ENCODE assay signal across 28 cellular contexts in genomic region chr2:168782271-168782670, GRCh38. TPM values are rescaled to one million over a fixed set of nuclear protein-coding genes. Genes with fewer than 3 reads are reported as not detected.
"Had no signal": no experiment of that assay in that cellular context is flagged by ENCODE, and none has a peak within 500 bp of the region (broad histone marks: within the 10 kb centered on the region; RNA-seq: fewer than 3 reads in every experiment).

No MANE protein-coding gene starts in this region.

- ATAC-seq: effector memory CD8-positive, alpha-beta T cell; esophagus mucosa; gastrocnemius medialis; heart right ventricle; left cardiac atrium; left lung; left ventricle myocardium superior; lower lobe of right lung; mucosa of descending colon had no signal

- H3K4me1 ChIP-seq: colonic mucosa, gastrocnemius medialis, left lung had no signal

- H3K4me3 ChIP-seq: colonic mucosa, esophagus squamous epithelium, gastrocnemius medialis, heart right ventricle, left lung, lower lobe of right lung, mucosa of descending colon had no signal

- H3K9me3 Mint-ChIP-seq: dendritic cell treated with granulocyte-macrophage colony-stimulating factor and Interleukin-4, amounts not matched to agents 40 ng/mL and 50 ng/mL, for 4 days; effector memory CD8-positive, alpha-beta T cell; endodermal cell had no signal

- H3K27ac ChIP-seq: colonic mucosa, epithelial cell of prostate, esophagus squamous epithelium, gastrocnemius medialis, heart right ventricle, left lung, lower lobe of right lung had no signal

- DNase-seq: colonic mucosa; cortex of kidney; effector CD8-positive, alpha-beta T cell; effector memory CD8-positive, alpha-beta T cell; endodermal cell; esophagus squamous epithelium; foreskin fibroblast; foreskin melanocyte; gastrocnemius medialis; glutamatergic neuron; head of caudate nucleus; heart right ventricle; hippocampal formation; left cardiac atrium; left lung; left ventricle myocardium superior; lower lobe of right lung; mesenchymal stem cell; mucosa of descending colon; naive B cell had no signal

- H3K27ac Mint-ChIP-seq: dendritic cell treated with granulocyte-macrophage colony-stimulating factor and Interleukin-4, amounts not matched to agents 40 ng/mL and 50 ng/mL, for 4 days; effector memory CD8-positive, alpha-beta T cell; endodermal cell; mesothelial cell of epicardium; naive B cell had no signal

- H3K27me3 Mint-ChIP-seq: dendritic cell treated with granulocyte-macrophage colony-stimulating factor and Interleukin-4, amounts not matched to agents 40 ng/mL and 50 ng/mL, for 4 days; effector memory CD8-positive, alpha-beta T cell; naive B cell had no signal

- FAIRE-seq: endometrium, islet of Langerhans, keratinocyte had no signal

- H3K9me3 ChIP-seq: colonic mucosa, esophagus squamous epithelium, gastrocnemius medialis, heart right ventricle, left lung, lower lobe of right lung, mucosa of descending colon had no signal

- H3K36me3 Mint-ChIP-seq: naive B cell had no signal

- H3K27me3 ChIP-seq: colonic mucosa, esophagus squamous epithelium, gastrocnemius medialis, heart right ventricle, left lung had no signal

- H3K36me3 ChIP-seq: colonic mucosa, esophagus squamous epithelium, gastrocnemius medialis, heart right ventricle, left lung, lower lobe of right lung had no signal

- H3K4me3 Mint-ChIP-seq: dendritic cell treated with granulocyte-macrophage colony-stimulating factor and Interleukin-4, amounts not matched to agents 40 ng/mL and 50 ng/mL, for 4 days; effector memory CD8-positive, alpha-beta T cell; endodermal cell; mesothelial cell of epicardium; naive B cell had no signal

- H3K4me1 Mint-ChIP-seq: naive B cell had no signal

RNA-seq across cellular contexts. Expression of gene NOSTRIN, which starts 20.2 kb away (rescaled TPM):
- total RNA-seq: myocyte had no signal
- polyA plus RNA-seq: keratinocyte had no signal
